8 cellular contexts compared by ENCODE assay signal in the genomic region with DNA sequence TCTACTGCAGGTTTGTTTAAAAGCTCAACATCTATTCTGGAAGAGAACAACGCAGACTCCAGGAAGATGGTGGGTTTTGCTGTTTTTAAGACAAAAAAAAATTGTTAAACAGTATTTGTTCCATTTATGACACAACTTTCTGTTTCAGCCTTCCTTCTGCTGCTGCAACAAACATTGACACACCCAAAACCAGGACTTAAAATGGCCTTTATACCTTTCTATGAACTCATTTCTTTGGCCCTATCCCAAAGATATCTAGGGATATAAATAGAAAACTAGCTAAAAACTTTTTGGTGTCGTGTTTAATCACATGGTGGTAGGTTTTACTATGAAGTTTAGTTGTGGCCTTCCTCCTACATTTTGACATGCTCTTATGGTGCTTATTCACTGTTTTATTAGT. TPM values are rescaled to one million over a fixed set of nuclear protein-coding genes. Genes with fewer than 3 reads are reported as not detected.
DNase-seq lines count a peak whose midpoint lies in the region; ATAC-seq and TF ChIP-seq lines count a peak whose summit lies in the region.

No MANE protein-coding gene starts in this region.

- H3K79me2 ChIP-seq in mammary epithelial cell (ENCODE audit: insufficient read depth, low read length) = peaks cover 39% of the 10 kb centered on the region
- H3K79me2 ChIP-seq in osteoblast (ENCODE audit: insufficient read depth, low read length) = peaks cover 24% of the 10 kb centered on the region

- H2AFZ ChIP-seq in mammary epithelial cell (ENCODE audit: low read depth, low read length) (peak overlapping the region; percentile 85), osteoblast (ENCODE audit: low read length) (peak overlapping the region; percentile 95)

- H3K27ac ChIP-seq in mammary epithelial cell (ENCODE audit: insufficient read depth, low read depth, low read length) = peak overlapping the region; percentile 96
- peak overlapping the region; percentile 62 for H3K27ac ChIP-seq in osteoblast (ENCODE audit: low read depth, low read length)
- H3K27ac ChIP-seq in gastrocnemius medialis = no peak overlapping the region
- no peak overlapping the region for H3K27ac ChIP-seq in right cardiac atrium (ENCODE audit: low read length)

- H3K9ac ChIP-seq in mammary epithelial cell (ENCODE audit: insufficient read depth, low read length) = peak overlapping the region; percentile 95

- H3K9me3 ChIP-seq in mammary epithelial cell (replicated peaks; ENCODE audit: insufficient read depth, low read length) (no peaks in the 10 kb centered on the region), osteoblast (ENCODE audit: low read depth, low read length) (no peaks in the 10 kb centered on the region), gastrocnemius medialis (no peaks in the 10 kb centered on the region), right cardiac atrium (ENCODE audit: control insufficient read depth, low read length) (no peaks in the 10 kb centered on the region)

- H3K4me3 ChIP-seq in mammary epithelial cell (replicated peaks in 1 of 3; ENCODE audit: insufficient read depth in 1 of 3, low read depth in 2 of 3, low read length in 3 of 3) (peak overlapping the region; percentile 74 to 96 (median 80)), osteoblast (ENCODE audit: insufficient read depth, low read length) (peak overlapping the region; percentile 85), gastrocnemius medialis (peak overlapping the region in 1 of 4 donors; percentile 44), right cardiac atrium (ENCODE audit: low read length) (no peak overlapping the region)

- WGBS in mammary epithelial cell (ENCODE audit: low coverage, missing lambda C conversion rate) = 0% methylated on average over 2 of the region's 2 CpGs
- 51% methylated on average over 2 of the region's 2 CpGs for WGBS in right cardiac atrium

- no peak for TF ChIP-seq CTCF in mammary epithelial cell (conservative IDR thresholded peaks at IDR 0.05 in 1 of 2, IDR thresholded peaks at IDR 0.05 in 1 of 2; ENCODE audit: extremely low read depth in 1 of 2, insufficient read depth in 1 of 2, low read depth in 1 of 2, low read length in 2 of 2)
- no peak for TF ChIP-seq CTCF in osteoblast (IDR thresholded peaks at IDR 0.05; ENCODE audit: extremely low read depth, low read depth, low read length)
- TF ChIP-seq CTCF in gastrocnemius medialis (IDR thresholded peaks at IDR 0.05 in 4 of 5, conservative IDR thresholded peaks at IDR 0.05 in 1 of 5) = no peak

- dilution Hi-C loops in mammary epithelial cell (cut with HindIII; ENCODE audit: low sequenced_read_pairs) = no loop called here

- ATAC-seq in GM19035 (IDR thresholded peaks at IDR 0.05; ENCODE audit: unreplicated experiment) (peak; percentile 24), HG03196 (IDR thresholded peaks at IDR 0.05; ENCODE audit: unreplicated experiment) (peak; percentile 21), gastrocnemius medialis (no peak), GM21423 (IDR thresholded peaks at IDR 0.05; ENCODE audit: unreplicated experiment) (no peak), right cardiac atrium (no peak)

- in situ Hi-C loops in mammary epithelial cell (cut with MboI; ENCODE audit: low sequenced_read_pairs in 2 of 2) (loop anchor here in 1 of 2 donors (10.0 kb wide), 1 partner anchor 80 kb away; no protein-coding TSS in a partner anchor), gastrocnemius medialis (cut with MboI; ENCODE audit: low sequenced_read_pairs in 4 of 4) (no loop called here)

- CTCF ChIA-PET in mammary epithelial cell (lab: Charles Lee; ENCODE audit: low non-redundant PET) = interaction anchor here (2.1 kb wide), 1 partner anchor 79 kb away, joined by 7 read pairs; no protein-coding TSS in a partner anchor

- H3K4me2 ChIP-seq in mammary epithelial cell (ENCODE audit: insufficient read depth, low read depth, low read length) = peak overlapping the region; percentile 86
- peak overlapping the region; percentile 93 for H3K4me2 ChIP-seq in osteoblast (ENCODE audit: insufficient read depth, low read length)

- H4K20me1 ChIP-seq in mammary epithelial cell (ENCODE audit: insufficient read depth, low read length) (no peaks in the 10 kb centered on the region), osteoblast (ENCODE audit: insufficient read depth, low read length) (no peaks in the 10 kb centered on the region)

- intact Hi-C loops in mammary epithelial cell (cut with micrococcal nuclease) (loop anchor here (1.0 to 2.0 kb wide), 2 partner anchors 8 to 38 kb away; no protein-coding TSS in a partner anchor), gastrocnemius medialis (cut with DNase I; ENCODE audit: low total_unique reads) (no loop called here), right cardiac atrium (cut with DNase I) (no loop called here)

- H3K27me3 ChIP-seq in mammary epithelial cell (ENCODE audit: insufficient read depth, low read length) (no peaks in the 10 kb centered on the region), osteoblast (ENCODE audit: insufficient read depth, low read length) (no peaks in the 10 kb centered on the region), gastrocnemius medialis (peaks cover 14 to 44% (median 27%) of the 10 kb centered on the region in 3 donors), right cardiac atrium (ENCODE audit: control insufficient read depth, insufficient read depth) (no peaks in the 10 kb centered on the region)

- no peak for TF ChIP-seq POLR2A in gastrocnemius medialis (IDR thresholded peaks at IDR 0.05)

- no peaks in the 10 kb centered on the region for H3K36me3 ChIP-seq in mammary epithelial cell (ENCODE audit: insufficient read depth, low read length)
- no peaks in the 10 kb centered on the region for H3K36me3 ChIP-seq in osteoblast (ENCODE audit: insufficient read depth, low read length)
- no peaks in the 10 kb centered on the region for H3K36me3 ChIP-seq in gastrocnemius medialis

- peak; percentile 55 for DNase-seq in mammary epithelial cell
- DNase-seq in osteoblast (ENCODE audit: insufficient read length, low spot score, missing footprints) = no peak
- DNase-seq in gastrocnemius medialis = no peak
- DNase-seq in stimulated activated CD4-positive, alpha-beta T cell treated with anti-CD3 and anti-CD28 coated beads, Interleukin-2, amount 100 ng/mL, for 24 hours = no peak
- DNase-seq in right cardiac atrium = no peak

- BruUV-seq in mammary epithelial cell (replicated peaks; lab: Mats Ljungman, UMichigan) = TSS peak; percentile 23

- H3K4me1 ChIP-seq in mammary epithelial cell (ENCODE audit: insufficient read depth, low read length) = peaks cover 15% of the 10 kb centered on the region
- peaks cover 25% of the 10 kb centered on the region for H3K4me1 ChIP-seq in osteoblast (ENCODE audit: insufficient read depth, low read length)
- H3K4me1 ChIP-seq in gastrocnemius medialis = peaks cover 0 to 14% of the 10 kb centered on the region in 2 donors
- no peaks in the 10 kb centered on the region for H3K4me1 ChIP-seq in right cardiac atrium (ENCODE audit: control insufficient read depth, insufficient read depth, low read length)

RNA-seq across cellular contexts. Expression of gene GALNT3, which starts 1.0 kb away (rescaled TPM):
- total RNA-seq in mammary epithelial cell (10 to 100 TPM; 68.1 to 70.2 TPM), osteoblast (11.2 and 12.7 TPM in 2 replicates), gastrocnemius medialis (1 to 10 TPM in 1 of 4 donors, under 1 TPM in 2, not detected in 1; 0.20 to 1.7 (median 0.56) TPM), right cardiac atrium (under 1 TPM; 0.24 to 0.59 (median 0.42) TPM)
- polyA plus RNA-seq in mammary epithelial cell (29.0 TPM), right cardiac atrium (0.27 TPM)
- 99.7 TPM for polyA minus RNA-seq in mammary epithelial cell

Comparison
In these comparisons a context has a peak if more than half of its experiments do, and no peak if none do; other contexts are left out.
1. ATAC-seq: peak in GM19035 (single experiment) and HG03196 (single experiment); none in gastrocnemius medialis (0 of 2), GM21423 (single experiment) and right cardiac atrium (0 of 2).
2. H3K27ac ChIP-seq: peak in mammary epithelial cell (single experiment) and osteoblast (single experiment); none in gastrocnemius medialis (0 of 4) and right cardiac atrium (single experiment).